Comparison of ENCODE assay signal across 8 cellular contexts in genomic region chr12:108722992-108723766, GRCh38. TPM values are rescaled to one million over a fixed set of nuclear protein-coding genes. Genes with fewer than 3 reads are reported as not detected.
DNase-seq lines count a peak whose midpoint lies in the region; ATAC-seq and TF ChIP-seq lines count a peak whose summit lies in the region.

No MANE protein-coding gene starts in this region.

- H3K4me1 ChIP-seq in heart left ventricle, result peaks cover 10 to 91% (median 68%) of the 10 kb centered on the region in 12 donors
- peaks cover 27% of the 10 kb centered on the region for H3K4me1 ChIP-seq in OCI-LY7 (ENCODE audit: insufficient read depth, low read length, poor library complexity, severe bottlenecking)

- peak; percentile 72 for DNase-seq in HFF-Myc (ENCODE audit: extremely low read depth, low read depth)
- DNase-seq in SKM-1 treated with dmso at 0.1 percent for 144 hours (lab: John Stamatoyannopoulos, UW; ENCODE audit: unreplicated experiment), result peak; percentile 51
- DNase-seq in heart left ventricle, result no peak
- no peak for DNase-seq in stimulated activated naive CD8-positive, alpha-beta T cell treated with anti-CD3 and anti-CD28 coated beads, Interleukin-15, amount 100 ng/mL, for 72 hours
- DNase-seq in NCI-H1048 (lab: John Stamatoyannopoulos, UW), result no peak
- no peak for DNase-seq in OCI-LY7 (ENCODE audit: low spot score)
- DNase-seq in activated CD4-positive, alpha-beta T cell treated with anti-CD3 and anti-CD28 coated beads, Interleukin-2, amount 10 ng/mL, durations not matched to agents 24 days and 14 days, result no peak

- no peaks in the 10 kb centered on the region for H3K36me3 Mint-ChIP-seq in activated CD4-positive, alpha-beta T cell treated with anti-CD3 and anti-CD28 coated beads, Interleukin-2, amount 10 ng/mL, durations not matched to agents 24 days and 14 days (ENCODE audit: low read depth)

- intact Hi-C loops in heart left ventricle (cut with DNase I) (loop anchor here in 2 of 10 donors (10.0 kb wide), 1 partner anchor 132 kb away; the partner anchor contains the start of gene SSH1 (in 2 of the 2)), OCI-LY7 (cut with micrococcal nuclease; ENCODE audit: unreplicated experiment) (no loop called here)
- intact Hi-C loops in activated CD4-positive, alpha-beta T cell treated with anti-CD3 and anti-CD28 coated beads, Interleukin-2, amount 10 ng/mL, durations not matched to agents 24 days and 14 days (cut with micrococcal nuclease), result no loop called here

- peaks cover 34% of the 10 kb centered on the region for H3K4me1 Mint-ChIP-seq in stimulated activated naive CD8-positive, alpha-beta T cell treated with anti-CD3 and anti-CD28 coated beads, Interleukin-15, amount 100 ng/mL, for 72 hours
- peaks cover 29% of the 10 kb centered on the region for H3K4me1 Mint-ChIP-seq in activated CD4-positive, alpha-beta T cell treated with anti-CD3 and anti-CD28 coated beads, Interleukin-2, amount 10 ng/mL, durations not matched to agents 24 days and 14 days

- peaks cover 27% of the 10 kb centered on the region; the same call in 1 of the 2 replicates for H4K20me1 ChIP-seq in OCI-LY7 (ENCODE audit: insufficient read depth, low read length)

- no peaks in the 10 kb centered on the region for H3K9me3 Mint-ChIP-seq in stimulated activated naive CD8-positive, alpha-beta T cell treated with anti-CD3 and anti-CD28 coated beads, Interleukin-15, amount 100 ng/mL, for 72 hours
- no peaks in the 10 kb centered on the region for H3K9me3 Mint-ChIP-seq in activated CD4-positive, alpha-beta T cell treated with anti-CD3 and anti-CD28 coated beads, Interleukin-2, amount 10 ng/mL, durations not matched to agents 24 days and 14 days

- ATAC-seq in heart left ventricle (peak in 3 of 4 donors; percentile 45 to 73 (median 52)), GM19452 (IDR thresholded peaks at IDR 0.05; ENCODE audit: unreplicated experiment) (no peak)
- peak; percentile 81 for ATAC-seq in stimulated activated naive CD8-positive, alpha-beta T cell treated with anti-CD3 and anti-CD28 coated beads, Interleukin-15, amount 100 ng/mL, for 72 hours

- CTCF ChIA-PET in OCI-LY7 (lab: Charles Lee; ENCODE audit: unreplicated experiment), result no interaction called here

- no peak overlapping the region for H3K4me3 Mint-ChIP-seq in stimulated activated naive CD8-positive, alpha-beta T cell treated with anti-CD3 and anti-CD28 coated beads, Interleukin-15, amount 100 ng/mL, for 72 hours
- H3K4me3 Mint-ChIP-seq in activated CD4-positive, alpha-beta T cell treated with anti-CD3 and anti-CD28 coated beads, Interleukin-2, amount 10 ng/mL, durations not matched to agents 24 days and 14 days, result no peak overlapping the region

- no TSS peak for BruUV-seq in OCI-LY7 (replicated peaks; lab: Mats Ljungman, UMichigan)

- no peak overlapping the region for H3K27ac Mint-ChIP-seq in stimulated activated naive CD8-positive, alpha-beta T cell treated with anti-CD3 and anti-CD28 coated beads, Interleukin-15, amount 100 ng/mL, for 72 hours
- H3K27ac Mint-ChIP-seq in activated CD4-positive, alpha-beta T cell treated with anti-CD3 and anti-CD28 coated beads, Interleukin-2, amount 10 ng/mL, durations not matched to agents 24 days and 14 days, result no peak overlapping the region

- no peaks in the 10 kb centered on the region for H3K9me3 ChIP-seq in heart left ventricle
- no peaks in the 10 kb centered on the region for H3K9me3 ChIP-seq in OCI-LY7 (ENCODE audit: low read length)

- peaks cover 0 to 2% (median 0%) of the 10 kb centered on the region in 9 donors for H3K36me3 ChIP-seq in heart left ventricle
- H3K36me3 ChIP-seq in OCI-LY7 (ENCODE audit: insufficient read depth, low read length), result peaks cover 6% of the 10 kb centered on the region; the same call in 1 of the 2 replicates

- no peaks in the 10 kb centered on the region for H3K9me2 ChIP-seq in OCI-LY7 (ENCODE audit: insufficient read depth, low read length)

- 21 to 27% (median 26%) methylated on average over 5 of the region's 5 CpGs for WGBS in heart left ventricle, 4 donors

- H3K79me2 ChIP-seq in OCI-LY7 (ENCODE audit: insufficient read depth, low read depth, low read length), result peaks cover 93% of the 10 kb centered on the region

- no peaks in the 10 kb centered on the region for H3K27me3 Mint-ChIP-seq in stimulated activated naive CD8-positive, alpha-beta T cell treated with anti-CD3 and anti-CD28 coated beads, Interleukin-15, amount 100 ng/mL, for 72 hours
- no peaks in the 10 kb centered on the region for H3K27me3 Mint-ChIP-seq in activated CD4-positive, alpha-beta T cell treated with anti-CD3 and anti-CD28 coated beads, Interleukin-2, amount 10 ng/mL, durations not matched to agents 24 days and 14 days

- H3K27me3 ChIP-seq in heart left ventricle, result no peaks in the 10 kb centered on the region

- H3K4me2 ChIP-seq in OCI-LY7 (ENCODE audit: low read length), result no peak overlapping the region

- TF ChIP-seq POLR2A in heart left ventricle (IDR thresholded peaks at IDR 0.05), result no peak

- TF ChIP-seq CTCF in HFF-Myc (IDR thresholded peaks at IDR 0.05; ENCODE audit: low read depth, low read length, missing control alignments) (no peak), heart left ventricle (IDR thresholded peaks at IDR 0.05) (no peak), OCI-LY7 (conservative IDR thresholded peaks at IDR 0.05; ENCODE audit: low read length) (no peak)

- H3K4me3 ChIP-seq in HFF-Myc (replicated peaks; ENCODE audit: low read depth, low read length) (0 out of 2 replicates have a peak overlapping the region, but pooled peaks have one; percentile 6), heart left ventricle (peak overlapping the region in 1 of 12 donors; percentile 1), OCI-LY7 (ENCODE audit: low read depth, low read length, poor library complexity, severe bottlenecking) (no peak overlapping the region)

- no peak overlapping the region for H2AFZ ChIP-seq in OCI-LY7 (ENCODE audit: low read length)

- POLR2A ChIA-PET in OCI-LY7 (lab: Charles Lee), result interaction anchor here (0.6 to 0.8 kb wide), 2 partner anchors 28 to 54 kb away, joined by 3 to 5 read pairs; no protein-coding TSS in a partner anchor

- peak overlapping the region in 11 of 12 donors; percentile 35 to 79 (median 55) for H3K27ac ChIP-seq in heart left ventricle
- H3K27ac ChIP-seq in OCI-LY7 (ENCODE audit: low read depth, low read length, poor library complexity, severe bottlenecking), result no peak overlapping the region

RNA-seq across cellular contexts. Expression of gene CORO1C, which starts 8.1 kb away (rescaled TPM):
- total RNA-seq in heart left ventricle (100 to 1,000 TPM in 1 of 9 donors, 10 to 100 TPM in 8; 48.3 to 119 (median 68.5) TPM), OCI-LY7 (2022) (127 and 148 TPM in 2 replicates)
- polyA plus RNA-seq in heart left ventricle, result 10 to 100 TPM; 18.3 to 55.2 TPM
- 74.7 and 76.3 TPM in 2 replicates for total RNA-seq in OCI-LY7 (2014; rRNA removed; shearing (Covaris generic))
- 64.6 and 70.1 TPM in 2 replicates for total RNA-seq in activated CD4-positive, alpha-beta T cell treated with anti-CD3 and anti-CD28 coated beads, Interleukin-2, amount 10 ng/mL, durations not matched to agents 24 days and 14 days

Comparison
In these comparisons a context has a peak if more than half of its experiments do, and no peak if none do; other contexts are left out.
1. DNase-seq: peak in HFF-Myc (single experiment) and SKM-1 treated with dmso at 0.1 percent for 144 hours (single experiment); none in heart left ventricle (0 of 5), stimulated activated naive CD8-positive, alpha-beta T cell treated with anti-CD3 and anti-CD28 coated beads, Interleukin-15, amount 100 ng/mL, for 72 hours (0 of 2), NCI-H1048 (single experiment), OCI-LY7 (single experiment) and activated CD4-positive, alpha-beta T cell treated with anti-CD3 and anti-CD28 coated beads, Interleukin-2, amount 10 ng/mL, durations not matched to agents 24 days and 14 days (single experiment).